1 cellular context compared by ENCODE assay signal in genomic region chr15:59329091-59329490, GRCh38.
TF ChIP-seq lines count a peak whose summit lies in the region.

No MANE protein-coding gene starts in this region.

TF ChIP-seq in GM12878, 131 proteins besides CTCF, POLR2A, EP300 and RAD21:
- TF ChIP-seq ZBTB11 (CRISPR knock-in tag; IDR thresholded peaks at IDR 0.05) (no peak), EED (IDR thresholded peaks at IDR 0.05; ENCODE audit: low read depth) (no peak), USF2 (IDR thresholded peaks at IDR 0.05; ENCODE audit: borderline replicate concordance, low read depth, low read length) (no peak), ZZZ3 (IDR thresholded peaks at IDR 0.05; ENCODE audit: control insufficient read depth, insufficient read length, low read depth) (no peak), KLF5 (IDR thresholded peaks at IDR 0.05; ENCODE audit: partially characterized antibody) (no peak), NFYA (IDR thresholded peaks at IDR 0.05; ENCODE audit: borderline replicate concordance, low read depth, low read length) (no peak), RBBP5 (conservative IDR thresholded peaks at IDR 0.05) (no peak), CUX1 (IDR thresholded peaks at IDR 0.05; ENCODE audit: insufficient replicate concordance, low read depth, low read length) (no peak), SIN3A (IDR thresholded peaks at IDR 0.05; ENCODE audit: low read depth, low read length) (no peak), NR2F1 (conservative IDR thresholded peaks at IDR 0.05) (no peak), ZNF622 (IDR thresholded peaks at IDR 0.05) (no peak), RFX5 (IDR thresholded peaks at IDR 0.05; ENCODE audit: low read depth, low read length) (no peak), ZNF217 (IDR thresholded peaks at IDR 0.05) (no peak), ASH2L (IDR thresholded peaks at IDR 0.05; ENCODE audit: borderline replicate concordance, low read depth) (no peak)
